ENCODE assay signal across 1 cellular context in the genomic region with DNA sequence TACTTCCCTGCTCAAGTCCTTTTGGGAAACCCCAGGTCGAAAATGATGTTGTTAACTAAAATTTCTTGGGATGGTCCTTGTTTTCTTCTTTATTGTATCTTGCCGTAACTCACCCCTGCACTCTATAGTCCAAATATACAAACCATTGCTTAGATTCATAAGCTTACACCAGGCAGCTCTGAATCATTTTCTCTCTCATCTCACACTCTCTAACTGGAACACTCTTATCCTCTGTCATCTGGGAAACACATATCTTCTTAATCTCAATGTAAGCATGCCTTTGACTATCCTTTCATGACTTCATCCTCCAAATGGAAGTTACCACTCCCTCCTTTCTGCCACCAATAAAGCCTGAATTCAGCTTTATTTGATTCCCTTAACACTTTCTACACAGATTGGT.
TF ChIP-seq lines count a peak whose summit lies in the region.

No MANE protein-coding gene starts in this region.

TF ChIP-seq in IMR-90, 13 proteins besides CTCF, POLR2A, EP300 and RAD21:
- TF ChIP-seq CHD1 (IDR thresholded peaks at IDR 0.05; ENCODE audit: low read depth, low read length) (no peak), FOS (IDR thresholded peaks at IDR 0.05; ENCODE audit: low read depth, low read length) (no peak), MAFK (IDR thresholded peaks at IDR 0.05; ENCODE audit: low read depth, low read length) (no peak), ELK1 (IDR thresholded peaks at IDR 0.05; ENCODE audit: borderline replicate concordance, low read depth, low read length) (no peak), MAZ (IDR thresholded peaks at IDR 0.05; ENCODE audit: borderline replicate concordance, low read depth, low read length) (no peak), MXI1 (IDR thresholded peaks at IDR 0.05; ENCODE audit: borderline replicate concordance, low read depth, low read length) (no peak), RFX5 (IDR thresholded peaks at IDR 0.05; ENCODE audit: low read depth, low read length) (no peak)
TF ChIP-seq in IMR-90: peak in this region for 0.
